Comparison of ENCODE assay signal across 1 cellular context in the genomic region with DNA sequence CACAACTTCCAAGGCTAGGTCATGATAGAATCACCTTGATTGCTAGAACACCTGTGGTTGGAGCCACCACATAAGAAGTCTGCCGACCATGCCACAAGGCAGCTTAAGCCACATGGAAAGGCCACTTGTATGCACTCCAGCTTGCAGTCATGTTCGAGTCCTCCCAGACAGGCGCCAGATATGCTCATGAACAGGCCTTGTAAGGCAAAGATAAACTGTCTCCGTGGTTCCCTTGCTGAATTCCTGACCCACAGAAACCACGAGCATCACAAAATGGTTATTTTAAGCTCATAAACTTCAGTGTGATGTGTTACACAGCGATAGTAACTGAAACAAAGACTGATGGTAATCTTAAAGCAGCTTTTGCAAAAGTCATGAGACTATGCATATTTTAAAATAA.
TF ChIP-seq lines count a peak whose summit lies in the region.

No MANE protein-coding gene starts in this region.

TF ChIP-seq in IMR-90, 13 proteins besides CTCF, POLR2A, EP300 and RAD21:
- TF ChIP-seq, protein P1, sequence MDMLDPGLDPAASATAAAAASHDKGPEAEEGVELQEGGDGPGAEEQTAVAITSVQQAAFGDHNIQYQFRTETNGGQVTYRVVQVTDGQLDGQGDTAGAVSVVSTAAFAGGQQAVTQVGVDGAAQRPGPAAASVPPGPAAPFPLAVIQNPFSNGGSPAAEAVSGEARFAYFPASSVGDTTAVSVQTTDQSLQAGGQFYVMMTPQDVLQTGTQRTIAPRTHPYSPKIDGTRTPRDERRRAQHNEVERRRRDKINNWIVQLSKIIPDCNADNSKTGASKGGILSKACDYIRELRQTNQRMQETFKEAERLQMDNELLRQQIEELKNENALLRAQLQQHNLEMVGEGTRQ (IDR thresholded peaks at IDR 0.05; ENCODE audit: low read depth, low read length) = no peak
- TF ChIP-seq NFE2L2 (IDR thresholded peaks at IDR 0.05; ENCODE audit: low read depth, low read length) = no peak
- TF ChIP-seq MAFK (IDR thresholded peaks at IDR 0.05; ENCODE audit: low read depth, low read length) = no peak
- TF ChIP-seq MXI1 (IDR thresholded peaks at IDR 0.05; ENCODE audit: borderline replicate concordance, low read depth, low read length) = no peak
- no peak for TF ChIP-seq RFX5 (IDR thresholded peaks at IDR 0.05; ENCODE audit: low read depth, low read length)
- TF ChIP-seq FOS (IDR thresholded peaks at IDR 0.05; ENCODE audit: low read depth, low read length) = no peak
- no peak for TF ChIP-seq MAZ (IDR thresholded peaks at IDR 0.05; ENCODE audit: borderline replicate concordance, low read depth, low read length)
- no peak for TF ChIP-seq CHD1 (IDR thresholded peaks at IDR 0.05; ENCODE audit: low read depth, low read length)
- TF ChIP-seq BHLHE40 (IDR thresholded peaks at IDR 0.05; ENCODE audit: low read depth, low read length) = no peak
- no peak for TF ChIP-seq CEBPB (IDR thresholded peaks at IDR 0.05; ENCODE audit: low read depth, low read length)
- TF ChIP-seq RCOR1 (IDR thresholded peaks at IDR 0.05; ENCODE audit: insufficient replicate concordance, low read length) = no peak
- no peak for TF ChIP-seq SMC3 (IDR thresholded peaks at IDR 0.05; ENCODE audit: low read depth, low read length)
- TF ChIP-seq, protein P2, sequence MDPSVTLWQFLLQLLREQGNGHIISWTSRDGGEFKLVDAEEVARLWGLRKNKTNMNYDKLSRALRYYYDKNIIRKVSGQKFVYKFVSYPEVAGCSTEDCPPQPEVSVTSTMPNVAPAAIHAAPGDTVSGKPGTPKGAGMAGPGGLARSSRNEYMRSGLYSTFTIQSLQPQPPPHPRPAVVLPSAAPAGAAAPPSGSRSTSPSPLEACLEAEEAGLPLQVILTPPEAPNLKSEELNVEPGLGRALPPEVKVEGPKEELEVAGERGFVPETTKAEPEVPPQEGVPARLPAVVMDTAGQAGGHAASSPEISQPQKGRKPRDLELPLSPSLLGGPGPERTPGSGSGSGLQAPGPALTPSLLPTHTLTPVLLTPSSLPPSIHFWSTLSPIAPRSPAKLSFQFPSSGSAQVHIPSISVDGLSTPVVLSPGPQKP (IDR thresholded peaks at IDR 0.05; ENCODE audit: borderline replicate concordance, low read depth, low read length) = no peak
